ENCODE assay signal across 1 cellular context in the genomic region with DNA sequence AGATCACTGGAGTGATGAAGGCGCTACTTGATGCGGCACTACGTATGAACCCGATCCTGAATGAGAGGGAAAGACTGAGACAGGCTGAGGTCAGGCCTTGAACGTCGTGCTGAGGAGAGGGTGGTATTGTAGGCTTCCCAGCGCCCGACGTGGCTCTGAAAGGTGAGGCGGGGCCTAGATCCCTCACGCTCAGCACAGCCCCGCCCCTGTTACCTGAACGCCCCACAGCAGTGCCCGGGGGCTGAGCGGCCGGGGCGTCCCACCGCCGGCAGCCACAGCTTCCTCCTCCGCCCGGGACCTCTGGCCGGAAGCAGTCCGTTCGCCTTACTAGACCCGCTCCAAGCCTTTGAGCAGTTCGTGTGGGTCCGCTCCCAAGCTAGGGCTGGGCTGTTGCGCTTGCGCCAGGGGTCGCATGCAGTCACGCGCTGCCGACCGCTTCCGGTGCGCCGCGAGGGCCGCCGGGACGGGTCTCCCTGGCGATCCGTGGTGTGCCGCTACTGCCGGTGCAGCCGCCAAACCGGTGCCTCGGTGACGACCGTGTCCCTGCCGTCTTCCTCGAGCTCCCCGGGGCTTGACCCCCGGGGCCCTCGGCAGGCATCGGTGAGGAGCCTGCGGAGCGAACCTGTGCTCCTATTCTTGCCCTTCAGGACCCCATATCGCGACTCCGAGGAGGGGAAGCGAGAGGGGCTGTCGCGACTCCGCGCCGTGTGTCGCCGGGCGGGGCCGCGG.
TF ChIP-seq lines count a peak whose summit lies in the region.

TSS of gene HMGXB3 (plus strand) at position 479 of the 729 bp plus-strand sequence. CDS start 4,114 bp downstream, outside the sequence.
TSS of gene TIGD6 (minus strand) at position 394 of the 729 bp plus-strand sequence. CDS start 4,306 bp downstream, outside the sequence.

TF ChIP-seq in HepG2, 621 proteins besides CTCF, POLR2A, EP300 and RAD21 (continued from another document and continues in another):
- no peak for TF ChIP-seq ZNF382 (CRISPR knock-in tag; IDR thresholded peaks at IDR 0.05; ENCODE audit: borderline replicate concordance)
- peak; percentile 94 for TF ChIP-seq ZNF747 (CRISPR knock-in tag; IDR thresholded peaks at IDR 0.05; ENCODE audit: borderline replicate concordance)
- TF ChIP-seq NFKBIZ (CRISPR knock-in tag; IDR thresholded peaks at IDR 0.05), result peak; percentile 69
- TF ChIP-seq KAT2B (IDR thresholded peaks at IDR 0.05; ENCODE audit: borderline replicate concordance, low read depth, low read length), result no peak
- no peak for TF ChIP-seq IKZF1 (IDR thresholded peaks at IDR 0.05)
- no peak; the same call in 1 of the 2 replicates for TF ChIP-seq ZSCAN22 (CRISPR knock-in tag; IDR thresholded peaks at IDR 0.05)
- peak; percentile 76 for TF ChIP-seq JARID2 (CRISPR knock-in tag; IDR thresholded peaks at IDR 0.05; ENCODE audit: insufficient replicate concordance)
- no peak for TF ChIP-seq HOXA7 (CRISPR knock-in tag; IDR thresholded peaks at IDR 0.05)
- no peak for TF ChIP-seq DZIP1 (CRISPR knock-in tag; IDR thresholded peaks at IDR 0.05)
- TF ChIP-seq ZNF138 (CRISPR knock-in tag; IDR thresholded peaks at IDR 0.05; ENCODE audit: low read depth), result peak; percentile 63; the same call in 1 of the 2 replicates
- peak; percentile 29; the same call in 1 of the 2 replicates for TF ChIP-seq ZNF784 (CRISPR knock-in tag; IDR thresholded peaks at IDR 0.05; ENCODE audit: borderline replicate concordance)
- TF ChIP-seq MTA1 (CRISPR knock-in tag; IDR thresholded peaks at IDR 0.05; ENCODE audit: borderline replicate concordance), result 0 out of 2 replicates have a peak, but pooled peaks have one; percentile 18
- no peak; the same call in 1 of the 2 replicates for TF ChIP-seq ZBTB8A (CRISPR knock-in tag; IDR thresholded peaks at IDR 0.05; ENCODE audit: borderline replicate concordance, low read depth)
- TF ChIP-seq ZNF350 (CRISPR knock-in tag; IDR thresholded peaks at IDR 0.05; ENCODE audit: borderline replicate concordance, low read depth), result peak; percentile 89
- peak; percentile 53 to 89 for TF ChIP-seq HMGXB4 (CRISPR knock-in tag; IDR thresholded peaks at IDR 0.05; ENCODE audit: borderline replicate concordance in 1 of 2, low read depth in 1 of 2)
- TF ChIP-seq ZNF367 (CRISPR knock-in tag; IDR thresholded peaks at IDR 0.05; ENCODE audit: borderline replicate concordance), result peak; percentile 86; the same call in 1 of the 2 replicates
- TF ChIP-seq HNRNPL (IDR thresholded peaks at IDR 0.05; ENCODE audit: low read depth, low read length), result 0 out of 2 replicates have a peak, but pooled peaks have one; percentile 46
- no peak; the same call in 1 of the 2 replicates for TF ChIP-seq MTA3 (CRISPR knock-in tag; IDR thresholded peaks at IDR 0.05)
- no peak for TF ChIP-seq ZNF543 (CRISPR knock-in tag; IDR thresholded peaks at IDR 0.05)
- TF ChIP-seq, protein P1, sequence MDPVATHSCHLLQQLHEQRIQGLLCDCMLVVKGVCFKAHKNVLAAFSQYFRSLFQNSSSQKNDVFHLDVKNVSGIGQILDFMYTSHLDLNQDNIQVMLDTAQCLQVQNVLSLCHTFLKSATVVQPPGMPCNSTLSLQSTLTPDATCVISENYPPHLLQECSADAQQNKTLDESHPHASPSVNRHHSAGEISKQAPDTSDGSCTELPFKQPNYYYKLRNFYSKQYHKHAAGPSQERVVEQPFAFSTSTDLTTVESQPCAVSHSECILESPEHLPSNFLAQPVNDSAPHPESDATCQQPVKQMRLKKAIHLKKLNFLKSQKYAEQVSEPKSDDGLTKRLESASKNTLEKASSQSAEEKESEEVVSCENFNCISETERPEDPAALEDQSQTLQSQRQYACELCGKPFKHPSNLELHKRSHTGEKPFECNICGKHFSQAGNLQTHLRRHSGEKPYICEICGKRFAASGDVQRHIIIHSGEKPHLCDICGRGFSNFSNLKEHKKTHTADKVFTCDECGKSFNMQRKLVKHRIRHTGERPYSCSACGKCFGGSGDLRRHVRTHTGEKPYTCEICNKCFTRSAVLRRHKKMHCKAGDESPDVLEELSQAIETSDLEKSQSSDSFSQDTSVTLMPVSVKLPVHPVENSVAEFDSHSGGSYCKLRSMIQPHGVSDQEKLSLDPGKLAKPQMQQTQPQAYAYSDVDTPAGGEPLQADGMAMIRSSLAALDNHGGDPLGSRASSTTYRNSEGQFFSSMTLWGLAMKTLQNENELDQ (CRISPR knock-in tag; IDR thresholded peaks at IDR 0.05; ENCODE audit: borderline replicate concordance), result no peak
- TF ChIP-seq ATF2 (CRISPR knock-in tag; IDR thresholded peaks at IDR 0.05), result peak; percentile 73
- TF ChIP-seq SMC3 (IDR thresholded peaks at IDR 0.05; ENCODE audit: low read length), result no peak
- peak; percentile 91 for TF ChIP-seq IRF9 (CRISPR knock-in tag; IDR thresholded peaks at IDR 0.05; ENCODE audit: borderline replicate concordance)
- TF ChIP-seq, protein P2, sequence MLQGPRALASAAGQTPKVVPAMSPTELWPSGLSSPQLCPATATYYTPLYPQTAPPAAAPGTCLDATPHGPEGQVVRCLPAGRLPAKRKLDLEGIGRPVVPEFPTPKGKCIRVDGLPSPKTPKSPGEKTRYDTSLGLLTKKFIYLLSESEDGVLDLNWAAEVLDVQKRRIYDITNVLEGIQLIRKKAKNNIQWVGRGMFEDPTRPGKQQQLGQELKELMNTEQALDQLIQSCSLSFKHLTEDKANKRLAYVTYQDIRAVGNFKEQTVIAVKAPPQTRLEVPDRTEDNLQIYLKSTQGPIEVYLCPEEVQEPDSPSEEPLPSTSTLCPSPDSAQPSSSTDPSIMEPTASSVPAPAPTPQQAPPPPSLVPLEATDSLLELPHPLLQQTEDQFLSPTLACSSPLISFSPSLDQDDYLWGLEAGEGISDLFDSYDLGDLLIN (CRISPR knock-in tag; IDR thresholded peaks at IDR 0.05; ENCODE audit: borderline replicate concordance), result no peak
- TF ChIP-seq ZXDC (CRISPR knock-in tag; IDR thresholded peaks at IDR 0.05), result peak; percentile 17; the same call in 1 of the 2 replicates
- TF ChIP-seq, protein P3, sequence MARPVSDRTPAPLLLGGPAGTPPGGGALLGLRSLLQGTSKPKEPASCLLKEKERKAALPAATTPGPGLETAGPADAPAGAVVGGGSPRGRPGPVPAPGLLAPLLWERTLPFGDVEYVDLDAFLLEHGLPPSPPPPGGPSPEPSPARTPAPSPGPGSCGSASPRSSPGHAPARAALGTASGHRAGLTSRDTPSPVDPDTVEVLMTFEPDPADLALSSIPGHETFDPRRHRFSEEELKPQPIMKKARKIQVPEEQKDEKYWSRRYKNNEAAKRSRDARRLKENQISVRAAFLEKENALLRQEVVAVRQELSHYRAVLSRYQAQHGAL (CRISPR knock-in tag; IDR thresholded peaks at IDR 0.05; ENCODE audit: not compliant biosample characterization), result no peak
- no peak for TF ChIP-seq ONECUT2 (CRISPR knock-in tag; IDR thresholded peaks at IDR 0.05)
- TF ChIP-seq ZNF615 (CRISPR knock-in tag; IDR thresholded peaks at IDR 0.05; ENCODE audit: borderline replicate concordance), result no peak
- TF ChIP-seq ZNF501 (CRISPR knock-in tag; IDR thresholded peaks at IDR 0.05), result peak; percentile 91; the same call in 1 of the 2 replicates
- no peak for TF ChIP-seq U2AF1 (optimal IDR thresholded peaks at IDR 0.05; ENCODE audit: low read depth, low read length)
- TF ChIP-seq TFE3 (CRISPR knock-in tag; IDR thresholded peaks at IDR 0.05), result peak; percentile 99
- TF ChIP-seq ZNF205 (CRISPR knock-in tag; IDR thresholded peaks at IDR 0.05), result no peak; the same call in 1 of the 2 replicates
- TF ChIP-seq ZNF605 (CRISPR knock-in tag; IDR thresholded peaks at IDR 0.05), result peak; percentile 89
- peak; percentile 87 for TF ChIP-seq ZNF331 (CRISPR knock-in tag; IDR thresholded peaks at IDR 0.05)
- no peak for TF ChIP-seq CC2D1A (CRISPR knock-in tag; IDR thresholded peaks at IDR 0.05)
- peak; percentile 68 for TF ChIP-seq ZNF616 (CRISPR knock-in tag; IDR thresholded peaks at IDR 0.05; ENCODE audit: low read depth)
- TF ChIP-seq FOXJ3 (CRISPR knock-in tag; IDR thresholded peaks at IDR 0.05; ENCODE audit: borderline replicate concordance), result peak; percentile 36; the same call in 1 of the 2 replicates
- TF ChIP-seq HHEX (CRISPR knock-in tag; IDR thresholded peaks at IDR 0.05), result no peak
- no peak for TF ChIP-seq ZNF773 (CRISPR knock-in tag; IDR thresholded peaks at IDR 0.05; ENCODE audit: borderline replicate concordance)
- no peak for TF ChIP-seq ZNF207 (IDR thresholded peaks at IDR 0.05; ENCODE audit: borderline replicate concordance)
- TF ChIP-seq TAF1 (CRISPR knock-in tag; IDR thresholded peaks at IDR 0.05), result peak; percentile 88
- peak; percentile 97 for TF ChIP-seq THAP11 (CRISPR knock-in tag; IDR thresholded peaks at IDR 0.05)
